Comparison of ENCODE assay signal across 8 cellular contexts in genomic region chr13:113758651-113759524, GRCh38. TPM values are rescaled to one million over a fixed set of nuclear protein-coding genes. Genes with fewer than 3 reads are reported as not detected.
DNase-seq lines count a peak whose midpoint lies in the region; TF ChIP-seq lines count a peak whose summit lies in the region.

Gene TMEM255B, plus strand, starts transcription at chr13:113759226. Its CDS starts 44 bp downstream, at chr13:113759270.

- peak within 1 kb of the TSS; percentile 34 for H3K27ac Mint-ChIP-seq in HFFc6

- H3K36me3 ChIP-seq in WERI-Rb-1: no peaks in the 10 kb centered on the region
- no peaks in the 10 kb centered on the region for H3K36me3 ChIP-seq in skeletal muscle satellite cell (ENCODE audit: insufficient read depth, low read length)

- in situ Hi-C loops in T47D (cut with HindIII; ENCODE audit: low pct_unique_long_range_greater_than_20kb, low sequenced_read_pairs): no loop called here

- TF ChIP-seq CTCF in HFFc6 (IDR thresholded peaks at IDR 0.05): peak; percentile 72
- peak; percentile 53 for TF ChIP-seq CTCF in WERI-Rb-1 (IDR thresholded peaks at IDR 0.05; ENCODE audit: low read depth, low read length)

- DNase-seq in GDM1 (lab: John Stamatoyannopoulos, UW): peak; percentile 64
- peak; percentile 35 for DNase-seq in HFFc6
- peak; percentile 82 to 87 for DNase-seq in NCI-H187 (lab: John Stamatoyannopoulos, UW)
- DNase-seq in WERI-Rb-1: peak; percentile 94
- DNase-seq in T47D (ENCODE audit: low read depth in 1 of 2, low spot score in 1 of 2): peak; percentile 73 to 96
- DNase-seq in NCI-H128 (lab: John Stamatoyannopoulos, UW; ENCODE audit: unreplicated experiment): no peak

- H3K4me3 ChIP-seq in WERI-Rb-1 (ENCODE audit: low read depth, low read length): peak within 1 kb of the TSS; percentile 71
- peak within 1 kb of the TSS; percentile 68 for H3K4me3 ChIP-seq in iPS-18c (ENCODE audit: insufficient read depth, low read depth, low read length)
- H3K4me3 ChIP-seq in skeletal muscle satellite cell (ENCODE audit: low read length): peak within 1 kb of the TSS; percentile 71

- peak within 1 kb of the TSS; percentile 96 for H3K4me3 Mint-ChIP-seq in HFFc6

- H3K9me3 ChIP-seq in WERI-Rb-1 (ENCODE audit: severe bottlenecking): no peaks in the 10 kb centered on the region
- H3K9me3 ChIP-seq in iPS-18c (ENCODE audit: control insufficient read depth, insufficient read depth, low read length): no peaks in the 10 kb centered on the region
- no peaks in the 10 kb centered on the region for H3K9me3 ChIP-seq in skeletal muscle satellite cell (replicated peaks; ENCODE audit: low read length)

- peak within 1 kb of the TSS; percentile 73 for H3K9ac ChIP-seq in skeletal muscle satellite cell (ENCODE audit: low read depth, low read length)

- no peaks in the 10 kb centered on the region for H3K9me3 Mint-ChIP-seq in HFFc6

- no peak within 1 kb of the TSS for H3K27ac ChIP-seq in WERI-Rb-1

- H3K27me3 Mint-ChIP-seq in HFFc6 (ENCODE audit: insufficient read depth): peaks cover 10% of the 10 kb centered on the region

- peaks cover 11% of the 10 kb centered on the region for H3K4me1 ChIP-seq in skeletal muscle satellite cell (ENCODE audit: control insufficient read depth, insufficient read depth, low read length)

- peaks cover 33% of the 10 kb centered on the region for H3K4me1 Mint-ChIP-seq in HFFc6 (ENCODE audit: low read depth)

- peaks cover 29% of the 10 kb centered on the region for H3K27me3 ChIP-seq in WERI-Rb-1 (ENCODE audit: insufficient read depth, low read depth, severe bottlenecking)
- H3K27me3 ChIP-seq in skeletal muscle satellite cell (ENCODE audit: control insufficient read depth, insufficient read depth, low read length): peaks cover 34% of the 10 kb centered on the region

- H3K36me3 Mint-ChIP-seq in HFFc6 (ENCODE audit: low read depth): no peaks in the 10 kb centered on the region

- H3K4me2 ChIP-seq in skeletal muscle satellite cell (ENCODE audit: low read length): peak within 1 kb of the TSS; percentile 90

RNA-seq across cellular contexts. Expression of gene TMEM255B, which starts in this region (rescaled TPM):
- 10 to 100 TPM in 1 of 6 experiments, 1 to 10 TPM in 5; 8.2 to 10.3 (median 9.1) TPM for total RNA-seq in HFFc6 (2021; fragmentation: NEBNext Ultra II Directional; extraction: Animal tissue kit (Norgen Biotek cat#: 25700))
- 0.87 and 2.5 TPM in 2 replicates for total RNA-seq in skeletal muscle satellite cell (2012; rRNA removed)
